Comparison of ENCODE assay signal across 1 cellular context in the genomic region with DNA sequence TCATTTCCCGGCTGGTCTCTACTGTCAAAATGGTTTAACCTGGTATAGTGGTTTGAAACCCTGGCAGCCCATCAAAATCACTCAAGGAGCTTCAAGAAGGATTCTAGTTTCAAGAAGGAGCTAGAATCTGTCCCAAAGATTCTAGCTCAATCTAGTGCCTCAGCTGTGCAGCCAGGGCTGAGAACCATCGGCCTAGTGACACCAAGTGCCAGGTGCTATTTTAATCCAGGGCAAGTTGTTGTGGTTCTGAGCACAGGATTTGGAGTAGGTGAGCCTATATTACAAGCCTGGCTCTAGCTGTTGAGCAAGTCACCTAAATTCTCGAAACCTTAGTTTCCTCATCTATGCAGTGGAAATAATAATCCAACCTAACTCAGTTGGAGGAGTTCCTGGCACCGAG.
TF ChIP-seq lines count a peak whose summit lies in the region.

No MANE protein-coding gene starts in this region.

TF ChIP-seq in HEK293T, 16 proteins besides CTCF, POLR2A, EP300 and RAD21 (continued from another document):
- TF ChIP-seq FOXK2 (IDR thresholded peaks at IDR 0.05) = no peak
